Comparison of ENCODE assay signal across 8 cellular contexts in genomic region chr12:6767592-6768384, GRCh38. TPM values are rescaled to one million over a fixed set of nuclear protein-coding genes. Genes with fewer than 3 reads are reported as not detected.
A peak's percentile ranks its signal among the peaks of the same experiment; 100 is the strongest.
DNase-seq lines count a peak whose midpoint lies in the region; ATAC-seq and FAIRE-seq lines count a peak whose summit lies in the region.

No MANE protein-coding gene starts in this region.

- 24 to 41% (median 36%) methylated on average over 26 to 30 of the region's 31 CpGs for WGBS in small intestine, 3 donors

- CTCF ChIA-PET in activated naive CD4-positive, alpha-beta T cell treated with anti-CD3 and anti-CD28 coated beads, Interleukin-2, amount 10 ng/mL, durations not matched to agents 7 days and 5 days (lab: Charles Lee), result interaction anchor here (0.8 to 5.8 kb wide), 8 partner anchors 10 to 341 kb away, joined by 3 to 63 read pairs (median 6); partner anchors contain the start of genes CD4 and MLF2

- H3K9me3 ChIP-seq in iPS-18c (ENCODE audit: control insufficient read depth, insufficient read depth, low read length), result no peaks in the 10 kb centered on the region
- no peaks in the 10 kb centered on the region for H3K9me3 ChIP-seq in small intestine (ENCODE audit: control insufficient read depth, low read depth)

- no peak for DNase-seq in activated naive CD4-positive, alpha-beta T cell treated with anti-CD3 and anti-CD28 coated beads, Interleukin-2, amount 10 ng/mL, durations not matched to agents 7 days and 5 days
- DNase-seq in activated naive CD4-positive, alpha-beta T cell (lab: John Stamatoyannopoulos, UW), result no peak
- DNase-seq in activated naive CD8-positive, alpha-beta T cell treated with anti-CD3 and anti-CD28 coated beads for 36 hours, result no peak
- no peak for DNase-seq in small intestine
- no peak for DNase-seq in frontal cortex (ENCODE audit: low spot score in 2 of 2)
- no peak for DNase-seq in AG20443 (ENCODE audit: low spot score)

- H3K36me3 Mint-ChIP-seq in activated naive CD4-positive, alpha-beta T cell treated with anti-CD3 and anti-CD28 coated beads, Interleukin-2, amount 10 ng/mL, durations not matched to agents 7 days and 5 days, result peaks cover 4% of the 10 kb centered on the region
- peaks cover 12% of the 10 kb centered on the region for H3K36me3 Mint-ChIP-seq in activated naive CD8-positive, alpha-beta T cell treated with anti-CD3 and anti-CD28 coated beads for 36 hours

- H3K27ac ChIP-seq in small intestine (ENCODE audit: low read depth in 1 of 2, low read length in 1 of 2), result peak overlapping the region in 1 of 2 donors; percentile 2

- H3K4me1 ChIP-seq in small intestine (ENCODE audit: control insufficient read depth in 2 of 2, insufficient read depth in 1 of 2, low read depth in 1 of 2, low read length in 1 of 2), result peaks cover 7 to 15% of the 10 kb centered on the region in 2 donors

- no peak for ATAC-seq in HG03045 (IDR thresholded peaks at IDR 0.05; ENCODE audit: unreplicated experiment)

- H3K27ac Mint-ChIP-seq in activated naive CD4-positive, alpha-beta T cell treated with anti-CD3 and anti-CD28 coated beads, Interleukin-2, amount 10 ng/mL, durations not matched to agents 7 days and 5 days, result peak overlapping the region; percentile 46
- no peak overlapping the region for H3K27ac Mint-ChIP-seq in activated naive CD8-positive, alpha-beta T cell treated with anti-CD3 and anti-CD28 coated beads for 36 hours

- peak overlapping the region; percentile 85 for H3K4me3 ChIP-seq in iPS-18c (ENCODE audit: insufficient read depth, low read depth, low read length)
- H3K4me3 ChIP-seq in small intestine (ENCODE audit: low read depth in 1 of 2, low read length in 2 of 2), result peak overlapping the region; percentile 44 to 82

- H3K27me3 ChIP-seq in small intestine (ENCODE audit: control insufficient read depth in 2 of 2, insufficient read depth in 2 of 2, low read length in 2 of 2), result no peaks in the 10 kb centered on the region

- H3K9me3 Mint-ChIP-seq in activated naive CD4-positive, alpha-beta T cell treated with anti-CD3 and anti-CD28 coated beads, Interleukin-2, amount 10 ng/mL, durations not matched to agents 7 days and 5 days, result no peaks in the 10 kb centered on the region
- no peaks in the 10 kb centered on the region for H3K9me3 Mint-ChIP-seq in activated naive CD8-positive, alpha-beta T cell treated with anti-CD3 and anti-CD28 coated beads for 36 hours

- peaks cover 0 to 2% of the 10 kb centered on the region in 2 donors for H3K36me3 ChIP-seq in small intestine (ENCODE audit: control insufficient read depth in 2 of 2, insufficient read depth in 2 of 2, low read length in 2 of 2)

- H3K4me1 Mint-ChIP-seq in activated naive CD4-positive, alpha-beta T cell treated with anti-CD3 and anti-CD28 coated beads, Interleukin-2, amount 10 ng/mL, durations not matched to agents 7 days and 5 days, result peaks cover 58% of the 10 kb centered on the region
- H3K4me1 Mint-ChIP-seq in activated naive CD8-positive, alpha-beta T cell treated with anti-CD3 and anti-CD28 coated beads for 36 hours, result peaks cover 47% of the 10 kb centered on the region

- no peak for FAIRE-seq in small intestine (lab: Jason Lieb, UNC)
- FAIRE-seq in frontal cortex (lab: Jason Lieb, UNC), result no peak

- peak overlapping the region; percentile 85 for H3K4me3 Mint-ChIP-seq in activated naive CD4-positive, alpha-beta T cell treated with anti-CD3 and anti-CD28 coated beads, Interleukin-2, amount 10 ng/mL, durations not matched to agents 7 days and 5 days
- H3K4me3 Mint-ChIP-seq in activated naive CD8-positive, alpha-beta T cell treated with anti-CD3 and anti-CD28 coated beads for 36 hours, result peak overlapping the region; percentile 85

- peaks cover 96% of the 10 kb centered on the region for H3K27me3 Mint-ChIP-seq in activated naive CD4-positive, alpha-beta T cell treated with anti-CD3 and anti-CD28 coated beads, Interleukin-2, amount 10 ng/mL, durations not matched to agents 7 days and 5 days
- H3K27me3 Mint-ChIP-seq in activated naive CD8-positive, alpha-beta T cell treated with anti-CD3 and anti-CD28 coated beads for 36 hours, result peaks cover 76% of the 10 kb centered on the region

RNA-seq across cellular contexts. Expression of gene PTMS, which starts 1.6 kb away (rescaled TPM):
- total RNA-seq in activated naive CD8-positive, alpha-beta T cell treated with anti-CD3 and anti-CD28 coated beads for 36 hours, result 10 to 100 TPM; 23.3 to 25.1 TPM
- polyA plus RNA-seq in small intestine, result 100 to 1,000 TPM in 1 of 3 donors, 10 to 100 TPM in 2; 34.0 to 204 (median 85.9) TPM
- 47.7 TPM for total RNA-seq in frontal cortex

RNA-seq across cellular contexts. Expression of gene LAG3, which starts 4.5 kb away (rescaled TPM):
- total RNA-seq in activated naive CD8-positive, alpha-beta T cell treated with anti-CD3 and anti-CD28 coated beads for 36 hours, result 10 to 100 TPM; 64.8 to 67.7 TPM
- 1 to 10 TPM in 1 of 3 donors, under 1 TPM in 2; 0.67 to 5.9 (median 0.76) TPM for polyA plus RNA-seq in small intestine
- under 0.01 TPM for total RNA-seq in frontal cortex

RNA-seq across cellular contexts. Expression of gene MLF2, which starts 14.8 kb away (rescaled TPM):
- total RNA-seq in activated naive CD8-positive, alpha-beta T cell treated with anti-CD3 and anti-CD28 coated beads for 36 hours, result 100 to 1,000 TPM; 134 to 141 TPM
- polyA plus RNA-seq in small intestine, result 100 to 1,000 TPM; 163 to 233 (median 204) TPM
- total RNA-seq in frontal cortex, result 77.9 TPM

RNA-seq across cellular contexts. Expression of gene CD4, which starts 21.5 kb away (rescaled TPM):
- total RNA-seq in activated naive CD8-positive, alpha-beta T cell treated with anti-CD3 and anti-CD28 coated beads for 36 hours, result 1 to 10 TPM; 2.2 to 2.5 TPM
- 1 to 10 TPM in 2 of 3 donors, under 1 TPM in 1; 0.89 to 7.8 (median 5.1) TPM for polyA plus RNA-seq in small intestine
- 2.0 TPM for total RNA-seq in frontal cortex

RNA-seq across cellular contexts. Expression of gene COPS7A, which starts 43.9 kb away (rescaled TPM):
- 10 to 100 TPM; 37.1 to 41.6 TPM for total RNA-seq in activated naive CD8-positive, alpha-beta T cell treated with anti-CD3 and anti-CD28 coated beads for 36 hours
- 10 to 100 TPM; 30.5 to 49.3 (median 31.8) TPM for polyA plus RNA-seq in small intestine
- total RNA-seq in frontal cortex, result 24.5 TPM

Comparison
In these comparisons a context has a peak if more than half of its experiments do, and no peak if none do; other contexts are left out.
1. RNA of gene LAG3, which starts 4.5 kb away (total RNA-seq): 64.8 to 67.7 TPM in activated naive CD8-positive, alpha-beta T cell treated with anti-CD3 and anti-CD28 coated beads for 36 hours; under 0.01 TPM in frontal cortex (single experiment); every median in the first group is over 10 times any median in the second.